24 cellular contexts compared by ENCODE assay signal in genomic region chr4:152344001-152344400, GRCh38.
A peak's percentile ranks its signal among the peaks of the same experiment; 100 is the strongest.
DNase-seq lines count a peak whose midpoint lies in the region; ATAC-seq and TF ChIP-seq lines count a peak whose summit lies in the region.
"Had no signal": no experiment of that assay in that cellular context is flagged by ENCODE, and none has a peak within 500 bp of the region (broad histone marks: within the 10 kb centered on the region; RNA-seq: fewer than 3 reads in every experiment).

No MANE protein-coding gene starts in this region.

- DNase-seq in EH (ENCODE audit: low read depth) (peak; percentile 27), RPMI7951 (ENCODE audit: low read depth) (peak; percentile 29), epithelial cell of esophagus (ENCODE audit: low read depth) (peak; percentile 72), left colon (no peak), dedifferentiated amniotic fluid mesenchymal stem cell (ENCODE audit: extremely low spot score) (no peak), NCI-H2196 treated with DMSO at 0.1 percent for 48 hours (lab: John Stamatoyannopoulos, UW; ENCODE audit: unreplicated experiment) (no peak)
- DNase-seq: AML-193; Caco-2; CD8-positive, alpha-beta T cell; GOT3; HFFc6; KBM-7; MG63; NCI-H1105 treated with DMSO at 0.1 percent for 48 hours; NCI-H146; NCI-H1930; NCI-H2107; NCI-H446; NCI-H524 treated with DMSO at 0.1 percent for 48 hours; NCI-H774; Right ventricle myocardium superior had no signal

- no peak for TF ChIP-seq CTCF in epithelial cell of esophagus (IDR thresholded peaks at IDR 0.05; ENCODE audit: insufficient read depth, low read depth, low read length, missing control alignments)

- ATAC-seq in left colon = peak; percentile 35
- ATAC-seq in HG02885 (IDR thresholded peaks at IDR 0.05; ENCODE audit: poor library complexity, unreplicated experiment) = no peak
- ATAC-seq: CD8-positive, alpha-beta T cell had no signal

- H3K4me3 ChIP-seq in epithelial cell of esophagus (ENCODE audit: low read length) = no peak overlapping the region
- H3K4me3 ChIP-seq: HAP-1, MG63, SJSA1 had no signal

- intact Hi-C loops in left colon (cut with DNase I, micrococcal nuclease) = no loop called here

Comparison
In these comparisons a context has a peak if more than half of its experiments do, and no peak if none do; other contexts are left out.
1. DNase-seq: peak in EH (single experiment), RPMI7951 (single experiment) and epithelial cell of esophagus (single experiment); none in left colon (0 of 2), dedifferentiated amniotic fluid mesenchymal stem cell (single experiment) and NCI-H2196 treated with DMSO at 0.1 percent for 48 hours (single experiment).